In genomic region chrX:67779099-67779498, GRCh38 we compare ENCODE assay signal across 25 cellular contexts.
DNase-seq lines count a peak whose midpoint lies in the region; ATAC-seq, FAIRE-seq and TF ChIP-seq lines count a peak whose summit lies in the region.
"Had no signal": no experiment of that assay in that cellular context is flagged by ENCODE, and none has a peak within 500 bp of the region (broad histone marks: within the 10 kb centered on the region; RNA-seq: fewer than 3 reads in every experiment).

No MANE protein-coding gene starts in this region.

- 0 out of 3 replicates have a peak, but pooled peaks cover 8% of the 10 kb centered on the region for H3K4me1 ChIP-seq in A549
- peaks cover 0 to 7% of the 10 kb centered on the region in 2 donors for H3K4me1 ChIP-seq in left lung
- H3K4me1 ChIP-seq in psoas muscle: peaks cover 24% of the 10 kb centered on the region
- H3K4me1 ChIP-seq: BE2C had no signal

- H3K27ac ChIP-seq in A549 (no peak overlapping the region), left lung (no peak overlapping the region), psoas muscle (peak overlapping the region; percentile 77)

- H3K36me3 ChIP-seq in left lung (no peaks in the 10 kb centered on the region), psoas muscle (ENCODE audit: insufficient read depth in 1 of 2, low read depth in 1 of 2) (no peaks in the 10 kb centered on the region)
- H3K36me3 ChIP-seq: BE2C had no signal

- POLR2A ChIA-PET in A549 (lab: Yijun Ruan, JAX): no interaction called here

- TF ChIP-seq POLR2A in A549 (IDR thresholded peaks at IDR 0.05; ENCODE audit: low read length): no peak
- TF ChIP-seq POLR2A in GM12892 (IDR thresholded peaks at IDR 0.05; ENCODE audit: low read depth, low read length): no peak

- no peak for DNase-seq in A549 (ENCODE audit: low read depth in 1 of 2, low spot score in 1 of 2)
- peak; percentile 1 for DNase-seq in ELF-1 (ENCODE audit: low read depth, low spot score)
- DNase-seq in left lung: peak in 1 of 2 donors; percentile 43
- peak in 1 of 2 donors; percentile 48 for DNase-seq in psoas muscle
- no peak for DNase-seq in NCI-H526 treated with DMSO at 0.1 percent for 48 hours (lab: John Stamatoyannopoulos, UW)
- no peak for DNase-seq in activated T-cell treated with anti-CD3 and anti-CD28 coated beads for 4 hours
- DNase-seq in GM12892 (ENCODE audit: insufficient read length): no peak
- DNase-seq: BE2C; CD4-positive, alpha-beta T cell; COR-L47; DND-41; KG1; NCI-H1092 treated with DMSO at 0.1 percent for 48 hours; NCI-H146; NCI-H2029 treated with DMSO at 0.1 percent for 48 hours; NCI-H226; NCI-H510A treated with DMSO at 0.1 percent for 48 hours; NCI-H774; NK-92 treated with Interleukin-12 subunit alpha and Interleukin-12 subunit beta, amount 100 ng/mL, for 24 hours had no signal

- CTCF ChIA-PET in A549 (lab: Yijun Ruan, JAX): no interaction called here

- H3K9me3 ChIP-seq in A549 (no peaks in the 10 kb centered on the region), left lung (no peaks in the 10 kb centered on the region), psoas muscle (no peaks in the 10 kb centered on the region)
- H3K9me3 ChIP-seq: BE2C had no signal

- intact Hi-C loops in left lung (cut with DNase I): no loop called here
- intact Hi-C loops in psoas muscle (cut with DNase I): loop anchor here in 1 of 2 donors (5.0 kb wide), 1 partner anchor 52 kb away; no protein-coding TSS in a partner anchor

- no peak for TF ChIP-seq RAD21 in A549 (conservative IDR thresholded peaks at IDR 0.05 in 1 of 2, IDR thresholded peaks at IDR 0.05 in 1 of 2)

- TF ChIP-seq CTCF in A549 (IDR thresholded peaks at IDR 0.05) (no peak), left lung (IDR thresholded peaks at IDR 0.05) (no peak), psoas muscle (IDR thresholded peaks at IDR 0.05) (no peak)

- H3K4me2 ChIP-seq in A549: no peak overlapping the region
- H3K4me2 ChIP-seq: GM23338 had no signal

- TF ChIP-seq EP300 in A549 (IDR thresholded peaks at IDR 0.05): no peak

- ATAC-seq in A549 (no peak), left lung (peak; percentile 76), psoas muscle (peak; percentile 39 to 77 (median 66)), GM18861 (IDR thresholded peaks at IDR 0.05; ENCODE audit: unreplicated experiment) (no peak)
- ATAC-seq: GM23338, HCT116, Panc1 had no signal

- H3K27me3 ChIP-seq in left lung (no peaks in the 10 kb centered on the region), psoas muscle (ENCODE audit: insufficient read depth in 3 of 3, low read length in 2 of 3) (no peaks in the 10 kb centered on the region)
- H3K27me3 ChIP-seq: BE2C had no signal

- 43% methylated on average over 3 of the region's 3 CpGs for WGBS in A549 (ENCODE audit: missing lambda C conversion rate)
- 50 to 64% (median 63%) methylated on average over 3 of the region's 3 CpGs for WGBS in psoas muscle, 3 donors

- peak; percentile 49 for FAIRE-seq in A549 (lab: Jason Lieb, UNC)
- FAIRE-seq in GM12892 (lab: Jason Lieb, UNC): no peak
- FAIRE-seq: GM12891, HTR-8/SVneo had no signal

- H3K4me3 ChIP-seq in A549: no peak overlapping the region
- no peak overlapping the region for H3K4me3 ChIP-seq in left lung
- no peak overlapping the region for H3K4me3 ChIP-seq in psoas muscle
- H3K4me3 ChIP-seq: GM23338 had no signal

TF ChIP-seq in A549, 52 proteins besides CTCF, POLR2A, EP300 and RAD21:
- TF ChIP-seq BCL3 (IDR thresholded peaks at IDR 0.05) (no peak), MYC (IDR thresholded peaks at IDR 0.05; ENCODE audit: borderline replicate concordance, low read length) (no peak), SREBF2 (IDR thresholded peaks at IDR 0.05) (no peak), CHD4 (IDR thresholded peaks at IDR 0.05; ENCODE audit: borderline replicate concordance) (no peak), RNF2 (IDR thresholded peaks at IDR 0.05; ENCODE audit: borderline replicate concordance, low read depth) (no peak), REST (IDR thresholded peaks at IDR 0.05) (no peak), HOXB13 (CRISPR knock-in tag; IDR thresholded peaks at IDR 0.05; ENCODE audit: low read depth) (no peak)

Comparison
In these comparisons a context has a peak if more than half of its experiments do, and no peak if none do; other contexts are left out.
1. ATAC-seq: peak in left lung (single experiment) and psoas muscle (4 of 4); none in A549 (0 of 2) and GM18861 (single experiment).